ENCODE assay signal across 1 cellular context in genomic region chr15:64093627-64094417, GRCh38.
TF ChIP-seq lines count a peak whose summit lies in the region.

A gene with protein sequence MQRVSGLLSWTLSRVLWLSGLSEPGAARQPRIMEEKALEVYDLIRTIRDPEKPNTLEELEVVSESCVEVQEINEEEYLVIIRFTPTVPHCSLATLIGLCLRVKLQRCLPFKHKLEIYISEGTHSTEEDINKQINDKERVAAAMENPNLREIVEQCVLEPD (minus strand): TSS chr15:64093838. CDS start chr15:64093768, 70 bp downstream.

TF ChIP-seq in HepG2, 621 proteins besides CTCF, POLR2A, EP300 and RAD21 (continued from another document and continues in another):
- TF ChIP-seq RNF2 (conservative IDR thresholded peaks at IDR 0.05; ENCODE audit: low read depth), result no peak
- TF ChIP-seq YEATS4 (CRISPR knock-in tag; IDR thresholded peaks at IDR 0.05; ENCODE audit: borderline replicate concordance), result peak; percentile 54; the same call in 1 of the 2 replicates
- no peak for TF ChIP-seq GATAD2A (CRISPR knock-in tag; IDR thresholded peaks at IDR 0.05)
- no peak for TF ChIP-seq RBAK (CRISPR knock-in tag; IDR thresholded peaks at IDR 0.05)
- TF ChIP-seq SMAD1 (CRISPR knock-in tag; IDR thresholded peaks at IDR 0.05; ENCODE audit: borderline replicate concordance, low read depth), result 0 out of 2 replicates have a peak, but pooled peaks have one; percentile 38
- no peak for TF ChIP-seq MTA1 (CRISPR knock-in tag; IDR thresholded peaks at IDR 0.05; ENCODE audit: borderline replicate concordance)
- TF ChIP-seq ZNF180 (CRISPR knock-in tag; IDR thresholded peaks at IDR 0.05; ENCODE audit: borderline replicate concordance, low read depth), result no peak
- TF ChIP-seq ZNF513 (CRISPR knock-in tag; conservative IDR thresholded peaks at IDR 0.05), result no peak
- TF ChIP-seq, protein P1, sequence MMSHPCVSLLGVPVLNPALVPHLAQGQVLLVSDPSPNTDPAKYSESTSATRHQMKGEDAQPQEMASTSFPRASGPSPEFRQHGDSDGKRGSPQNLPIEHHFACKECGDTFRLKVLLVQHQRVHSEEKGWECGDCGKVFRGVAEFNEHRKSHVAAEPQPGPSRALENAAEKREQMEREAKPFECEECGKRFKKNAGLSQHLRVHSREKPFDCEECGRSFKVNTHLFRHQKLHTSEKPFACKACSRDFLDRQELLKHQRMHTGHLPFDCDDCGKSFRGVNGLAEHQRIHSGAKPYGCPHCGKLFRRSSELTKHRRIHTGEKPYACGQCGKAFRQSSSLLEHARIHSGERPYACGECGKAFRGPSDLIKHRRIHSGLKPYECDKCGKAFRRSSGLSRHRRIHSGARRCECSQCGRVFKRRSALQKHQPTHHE (CRISPR knock-in tag; IDR thresholded peaks at IDR 0.05; ENCODE audit: borderline replicate concordance), result no peak
- no peak for TF ChIP-seq SATB2 (CRISPR knock-in tag; IDR thresholded peaks at IDR 0.05)
- TF ChIP-seq ZNF136 (CRISPR knock-in tag; IDR thresholded peaks at IDR 0.05; ENCODE audit: low read depth), result no peak
- no peak for TF ChIP-seq ARID2 (CRISPR knock-in tag; IDR thresholded peaks at IDR 0.05; ENCODE audit: borderline replicate concordance)
- TF ChIP-seq, protein P2, sequence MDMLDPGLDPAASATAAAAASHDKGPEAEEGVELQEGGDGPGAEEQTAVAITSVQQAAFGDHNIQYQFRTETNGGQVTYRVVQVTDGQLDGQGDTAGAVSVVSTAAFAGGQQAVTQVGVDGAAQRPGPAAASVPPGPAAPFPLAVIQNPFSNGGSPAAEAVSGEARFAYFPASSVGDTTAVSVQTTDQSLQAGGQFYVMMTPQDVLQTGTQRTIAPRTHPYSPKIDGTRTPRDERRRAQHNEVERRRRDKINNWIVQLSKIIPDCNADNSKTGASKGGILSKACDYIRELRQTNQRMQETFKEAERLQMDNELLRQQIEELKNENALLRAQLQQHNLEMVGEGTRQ (IDR thresholded peaks at IDR 0.05; ENCODE audit: low read depth, low read length), result no peak
- TF ChIP-seq, protein P2 (CRISPR knock-in tag; IDR thresholded peaks at IDR 0.05; ENCODE audit: borderline replicate concordance), result peak; percentile 4; the same call in 1 of the 2 replicates
- peak in 1 of 2 experiments; percentile 67; a peak in 2 of 4 replicates for TF ChIP-seq ATF4 (CRISPR knock-in tag; IDR thresholded peaks at IDR 0.05)
- no peak for TF ChIP-seq JARID2 (CRISPR knock-in tag; IDR thresholded peaks at IDR 0.05; ENCODE audit: insufficient replicate concordance)
- TF ChIP-seq, protein P3, sequence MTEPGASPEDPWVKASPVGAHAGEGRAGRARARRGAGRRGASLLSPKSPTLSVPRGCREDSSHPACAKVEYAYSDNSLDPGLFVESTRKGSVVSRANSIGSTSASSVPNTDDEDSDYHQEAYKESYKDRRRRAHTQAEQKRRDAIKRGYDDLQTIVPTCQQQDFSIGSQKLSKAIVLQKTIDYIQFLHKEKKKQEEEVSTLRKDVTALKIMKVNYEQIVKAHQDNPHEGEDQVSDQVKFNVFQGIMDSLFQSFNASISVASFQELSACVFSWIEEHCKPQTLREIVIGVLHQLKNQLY (CRISPR knock-in tag; IDR thresholded peaks at IDR 0.05), result no peak
- peak; percentile 67; the same call in 1 of the 2 replicates for TF ChIP-seq MAFF (IDR thresholded peaks at IDR 0.05; ENCODE audit: low read depth, low read length)
- TF ChIP-seq ZNF33A (CRISPR knock-in tag; IDR thresholded peaks at IDR 0.05; ENCODE audit: borderline replicate concordance), result no peak
- no peak for TF ChIP-seq PRMT3 (CRISPR knock-in tag; IDR thresholded peaks at IDR 0.05; ENCODE audit: borderline replicate concordance, low read depth)
- TF ChIP-seq, protein P4, sequence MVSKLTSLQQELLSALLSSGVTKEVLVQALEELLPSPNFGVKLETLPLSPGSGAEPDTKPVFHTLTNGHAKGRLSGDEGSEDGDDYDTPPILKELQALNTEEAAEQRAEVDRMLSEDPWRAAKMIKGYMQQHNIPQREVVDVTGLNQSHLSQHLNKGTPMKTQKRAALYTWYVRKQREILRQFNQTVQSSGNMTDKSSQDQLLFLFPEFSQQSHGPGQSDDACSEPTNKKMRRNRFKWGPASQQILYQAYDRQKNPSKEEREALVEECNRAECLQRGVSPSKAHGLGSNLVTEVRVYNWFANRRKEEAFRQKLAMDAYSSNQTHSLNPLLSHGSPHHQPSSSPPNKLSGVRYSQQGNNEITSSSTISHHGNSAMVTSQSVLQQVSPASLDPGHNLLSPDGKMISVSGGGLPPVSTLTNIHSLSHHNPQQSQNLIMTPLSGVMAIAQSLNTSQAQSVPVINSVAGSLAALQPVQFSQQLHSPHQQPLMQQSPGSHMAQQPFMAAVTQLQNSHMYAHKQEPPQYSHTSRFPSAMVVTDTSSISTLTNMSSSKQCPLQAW (CRISPR knock-in tag; IDR thresholded peaks at IDR 0.05), result peak; percentile 68
- TF ChIP-seq MLLT10 (CRISPR knock-in tag; IDR thresholded peaks at IDR 0.05), result no peak
- peak; percentile 56; the same call in 1 of the 2 replicates for TF ChIP-seq ZNF431 (CRISPR knock-in tag; IDR thresholded peaks at IDR 0.05; ENCODE audit: borderline replicate concordance, low read depth)
- no peak for TF ChIP-seq CERS6 (CRISPR knock-in tag; IDR thresholded peaks at IDR 0.05)
- no peak for TF ChIP-seq ZNF652 (CRISPR knock-in tag; IDR thresholded peaks at IDR 0.05; ENCODE audit: borderline replicate concordance, low read depth)
- TF ChIP-seq, protein P5, sequence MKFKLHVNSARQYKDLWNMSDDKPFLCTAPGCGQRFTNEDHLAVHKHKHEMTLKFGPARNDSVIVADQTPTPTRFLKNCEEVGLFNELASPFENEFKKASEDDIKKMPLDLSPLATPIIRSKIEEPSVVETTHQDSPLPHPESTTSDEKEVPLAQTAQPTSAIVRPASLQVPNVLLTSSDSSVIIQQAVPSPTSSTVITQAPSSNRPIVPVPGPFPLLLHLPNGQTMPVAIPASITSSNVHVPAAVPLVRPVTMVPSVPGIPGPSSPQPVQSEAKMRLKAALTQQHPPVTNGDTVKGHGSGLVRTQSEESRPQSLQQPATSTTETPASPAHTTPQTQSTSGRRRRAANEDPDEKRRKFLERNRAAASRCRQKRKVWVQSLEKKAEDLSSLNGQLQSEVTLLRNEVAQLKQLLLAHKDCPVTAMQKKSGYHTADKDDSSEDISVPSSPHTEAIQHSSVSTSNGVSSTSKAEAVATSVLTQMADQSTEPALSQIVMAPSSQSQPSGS (CRISPR knock-in tag; IDR thresholded peaks at IDR 0.05), result no peak
- no peak for TF ChIP-seq CHD4 (IDR thresholded peaks at IDR 0.05; ENCODE audit: borderline replicate concordance, low read length)
- TF ChIP-seq ZNF251 (CRISPR knock-in tag; IDR thresholded peaks at IDR 0.05), result no peak
- no peak for TF ChIP-seq TMF1 (CRISPR knock-in tag; IDR thresholded peaks at IDR 0.05; ENCODE audit: low read depth)
- TF ChIP-seq TCF12 (IDR thresholded peaks at IDR 0.05), result no peak
- TF ChIP-seq TCF12 (CRISPR knock-in tag; IDR thresholded peaks at IDR 0.05), result no peak
- TF ChIP-seq, protein P6, sequence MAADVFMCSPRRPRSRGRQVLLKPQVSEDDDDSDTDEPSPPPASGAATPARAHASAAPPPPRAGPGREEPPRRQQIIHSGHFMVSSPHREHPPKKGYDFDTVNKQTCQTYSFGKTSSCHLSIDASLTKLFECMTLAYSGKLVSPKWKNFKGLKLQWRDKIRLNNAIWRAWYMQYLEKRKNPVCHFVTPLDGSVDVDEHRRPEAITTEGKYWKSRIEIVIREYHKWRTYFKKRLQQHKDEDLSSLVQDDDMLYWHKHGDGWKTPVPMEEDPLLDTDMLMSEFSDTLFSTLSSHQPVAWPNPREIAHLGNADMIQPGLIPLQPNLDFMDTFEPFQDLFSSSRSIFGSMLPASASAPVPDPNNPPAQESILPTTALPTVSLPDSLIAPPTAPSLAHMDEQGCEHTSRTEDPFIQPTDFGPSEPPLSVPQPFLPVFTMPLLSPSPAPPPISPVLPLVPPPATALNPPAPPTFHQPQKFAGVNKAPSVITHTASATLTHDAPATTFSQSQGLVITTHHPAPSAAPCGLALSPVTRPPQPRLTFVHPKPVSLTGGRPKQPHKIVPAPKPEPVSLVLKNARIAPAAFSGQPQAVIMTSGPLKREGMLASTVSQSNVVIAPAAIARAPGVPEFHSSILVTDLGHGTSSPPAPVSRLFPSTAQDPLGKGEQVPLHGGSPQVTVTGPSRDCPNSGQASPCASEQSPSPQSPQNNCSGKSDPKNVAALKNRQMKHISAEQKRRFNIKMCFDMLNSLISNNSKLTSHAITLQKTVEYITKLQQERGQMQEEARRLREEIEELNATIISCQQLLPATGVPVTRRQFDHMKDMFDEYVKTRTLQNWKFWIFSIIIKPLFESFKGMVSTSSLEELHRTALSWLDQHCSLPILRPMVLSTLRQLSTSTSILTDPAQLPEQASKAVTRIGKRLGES (CRISPR knock-in tag; IDR thresholded peaks at IDR 0.05; ENCODE audit: borderline replicate concordance), result no peak
- no peak; the same call in 1 of the 2 replicates for TF ChIP-seq YEATS2 (CRISPR knock-in tag; IDR thresholded peaks at IDR 0.05; ENCODE audit: borderline replicate concordance)
- TF ChIP-seq, protein P7, sequence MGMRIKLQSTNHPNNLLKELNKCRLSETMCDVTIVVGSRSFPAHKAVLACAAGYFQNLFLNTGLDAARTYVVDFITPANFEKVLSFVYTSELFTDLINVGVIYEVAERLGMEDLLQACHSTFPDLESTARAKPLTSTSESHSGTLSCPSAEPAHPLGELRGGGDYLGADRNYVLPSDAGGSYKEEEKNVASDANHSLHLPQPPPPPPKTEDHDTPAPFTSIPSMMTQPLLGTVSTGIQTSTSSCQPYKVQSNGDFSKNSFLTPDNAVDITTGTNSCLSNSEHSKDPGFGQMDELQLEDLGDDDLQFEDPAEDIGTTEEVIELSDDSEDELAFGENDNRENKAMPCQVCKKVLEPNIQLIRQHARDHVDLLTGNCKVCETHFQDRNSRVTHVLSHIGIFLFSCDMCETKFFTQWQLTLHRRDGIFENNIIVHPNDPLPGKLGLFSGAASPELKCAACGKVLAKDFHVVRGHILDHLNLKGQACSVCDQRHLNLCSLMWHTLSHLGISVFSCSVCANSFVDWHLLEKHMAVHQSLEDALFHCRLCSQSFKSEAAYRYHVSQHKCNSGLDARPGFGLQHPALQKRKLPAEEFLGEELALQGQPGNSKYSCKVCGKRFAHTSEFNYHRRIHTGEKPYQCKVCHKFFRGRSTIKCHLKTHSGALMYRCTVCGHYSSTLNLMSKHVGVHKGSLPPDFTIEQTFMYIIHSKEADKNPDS (CRISPR knock-in tag; IDR thresholded peaks at IDR 0.05), result no peak
- TF ChIP-seq AGO1 (IDR thresholded peaks at IDR 0.05; ENCODE audit: low read depth, low read length, poor library complexity, severe bottlenecking), result no peak
- no peak for TF ChIP-seq ZNF576 (CRISPR knock-in tag; IDR thresholded peaks at IDR 0.05)
- no peak for TF ChIP-seq EZH2 (conservative IDR thresholded peaks at IDR 0.05; ENCODE audit: low read depth, low read length)
- 0 out of 2 replicates have a peak, but pooled peaks have one; percentile 28 for TF ChIP-seq TFAP4 (IDR thresholded peaks at IDR 0.05; ENCODE audit: borderline replicate concordance, low read depth)
- TF ChIP-seq ZNF792 (CRISPR knock-in tag; IDR thresholded peaks at IDR 0.05), result no peak
- TF ChIP-seq ZNF503 (CRISPR knock-in tag; IDR thresholded peaks at IDR 0.05), result peak; percentile 51; the same call in 1 of the 2 replicates
